11 cellular contexts compared by ENCODE assay signal in the genomic region with DNA sequence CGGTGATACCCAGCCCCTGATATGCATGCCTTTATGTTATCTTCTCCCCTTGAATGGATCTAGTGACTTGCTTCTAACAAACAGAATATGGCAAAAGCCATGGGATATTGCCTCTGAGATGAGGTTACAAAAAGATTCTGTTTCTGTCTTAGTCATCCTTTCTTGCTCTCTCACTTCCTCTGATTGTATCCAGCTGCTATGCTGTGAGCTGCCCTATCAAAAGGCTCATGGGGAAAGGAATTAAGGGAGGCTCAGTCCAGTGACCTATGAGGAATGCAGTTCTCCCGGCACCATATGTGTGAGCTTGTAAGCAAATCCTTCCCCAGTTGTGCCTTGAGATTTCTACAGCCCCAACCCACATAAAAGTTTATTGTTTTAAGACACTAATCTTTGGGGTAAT.
DNase-seq lines count a peak whose midpoint lies in the region; ATAC-seq and TF ChIP-seq lines count a peak whose summit lies in the region.
"Had no signal": no experiment of that assay in that cellular context is flagged by ENCODE, and none has a peak within 500 bp of the region (broad histone marks: within the 10 kb centered on the region; RNA-seq: fewer than 3 reads in every experiment).

No MANE protein-coding gene starts in this region.

- H3K27ac Mint-ChIP-seq in HFFc6 = no peak overlapping the region
- H3K27ac Mint-ChIP-seq: activated naive CD4-positive, alpha-beta T cell treated with anti-CD3 and anti-CD28 coated beads, Interleukin-2, amount 50 U/mL, for 24 hours had no signal

- DNase-seq in astrocyte of the hippocampus (ENCODE audit: low read depth, low spot score) = peak; percentile 34
- peak; percentile 58 for DNase-seq in non-pigmented ciliary epithelial cell (ENCODE audit: low read depth)
- no peak for DNase-seq in pons (ENCODE audit: low spot score)
- no peak for DNase-seq in HFFc6
- no peak for DNase-seq in stimulated activated CD4-positive, alpha-beta T cell treated with anti-CD3 and anti-CD28 coated beads, Interleukin-4, amount 100 ng/mL, for 24 hours
- DNase-seq: NCI-H526; stimulated activated CD4-positive, alpha-beta T cell treated with anti-CD3 and anti-CD28 coated beads, Interleukin-4, amount 100 ng/mL, for 1 hour had no signal

- no peaks in the 10 kb centered on the region for H3K4me1 Mint-ChIP-seq in HFFc6 (ENCODE audit: low read depth)
- H3K4me1 Mint-ChIP-seq: activated naive CD4-positive, alpha-beta T cell treated with anti-CD3 and anti-CD28 coated beads, Interleukin-2, amount 50 U/mL, for 24 hours had no signal

- no peak for TF ChIP-seq CTCF in HFFc6 (IDR thresholded peaks at IDR 0.05)

- no peaks in the 10 kb centered on the region for H3K36me3 Mint-ChIP-seq in HFFc6 (ENCODE audit: low read depth)
- H3K36me3 Mint-ChIP-seq: activated naive CD4-positive, alpha-beta T cell treated with anti-CD3 and anti-CD28 coated beads, Interleukin-2, amount 50 U/mL, for 24 hours had no signal

- peaks cover 2% of the 10 kb centered on the region; the same call in 1 of the 2 replicates for H3K27me3 Mint-ChIP-seq in HFFc6 (ENCODE audit: insufficient read depth)

- no peak overlapping the region for H3K4me3 Mint-ChIP-seq in HFFc6
- H3K4me3 Mint-ChIP-seq: activated naive CD4-positive, alpha-beta T cell treated with anti-CD3 and anti-CD28 coated beads, Interleukin-2, amount 50 U/mL, for 24 hours had no signal

- ATAC-seq in GM19351 (IDR thresholded peaks at IDR 0.05; ENCODE audit: unreplicated experiment) = peak; percentile 49
- peak; percentile 77 for ATAC-seq in HG03442 (IDR thresholded peaks at IDR 0.05; ENCODE audit: unreplicated experiment)
- ATAC-seq in HG03520 (IDR thresholded peaks at IDR 0.05; ENCODE audit: unreplicated experiment) = no peak

- H3K9me3 Mint-ChIP-seq in HFFc6 = peaks cover 9% of the 10 kb centered on the region
- H3K9me3 Mint-ChIP-seq: activated naive CD4-positive, alpha-beta T cell treated with anti-CD3 and anti-CD28 coated beads, Interleukin-2, amount 50 U/mL, for 24 hours had no signal

Comparison
In these comparisons a context has a peak if more than half of its experiments do, and no peak if none do; other contexts are left out.
1. DNase-seq: peak in astrocyte of the hippocampus (single experiment) and non-pigmented ciliary epithelial cell (single experiment); none in pons (single experiment), HFFc6 (single experiment) and stimulated activated CD4-positive, alpha-beta T cell treated with anti-CD3 and anti-CD28 coated beads, Interleukin-4, amount 100 ng/mL, for 24 hours (single experiment).